Comparison of ENCODE assay signal across 15 cellular contexts in genomic region chr11:76150141-76150540, GRCh38. TPM values are rescaled to one million over a fixed set of nuclear protein-coding genes. Genes with fewer than 3 reads are reported as not detected.
A peak's percentile ranks its signal among the peaks of the same experiment; 100 is the strongest.
DNase-seq lines count a peak whose midpoint lies in the region; ATAC-seq and TF ChIP-seq lines count a peak whose summit lies in the region.
"Had no signal": no experiment of that assay in that cellular context is flagged by ENCODE, and none has a peak within 500 bp of the region (broad histone marks: within the 10 kb centered on the region; RNA-seq: fewer than 3 reads in every experiment).

No MANE protein-coding gene starts in this region.

- peak overlapping the region; percentile 50 for H3K27ac Mint-ChIP-seq in activated T-helper 17 cell treated with anti-CD3 and anti-CD28 coated beads, Interleukin-2, amount 50 U/mL, for 72 hours
- H3K27ac Mint-ChIP-seq: HFFc6 had no signal

- peak overlapping the region; percentile 3 for H2BK15ac ChIP-seq in mesenchymal stem cell (ENCODE audit: low read depth, poor library complexity, severe bottlenecking)

- no peak overlapping the region for H3K23ac ChIP-seq in mesenchymal stem cell (ENCODE audit: low read length in 2 of 2)

- H3K9me3 ChIP-seq in mesenchymal stem cell (ENCODE audit: control insufficient read depth, low read length): no peaks in the 10 kb centered on the region
- no peaks in the 10 kb centered on the region for H3K9me3 ChIP-seq in transverse colon
- H3K9me3 ChIP-seq: A549, BE2C had no signal

- H3K4me3 Mint-ChIP-seq in activated T-helper 17 cell treated with anti-CD3 and anti-CD28 coated beads, Interleukin-2, amount 50 U/mL, for 72 hours: no peak overlapping the region
- H3K4me3 Mint-ChIP-seq: CD4-positive, alpha-beta memory T cell; HFFc6 had no signal

- ATAC-seq in activated T-helper 17 cell treated with anti-CD3 and anti-CD28 coated beads, Interleukin-2, amount 50 U/mL, for 72 hours (replicated peaks): no peak
- ATAC-seq in HG03565 (IDR thresholded peaks at IDR 0.05; ENCODE audit: unreplicated experiment): no peak
- ATAC-seq: A549 had no signal

- H2AFZ ChIP-seq in mesenchymal stem cell (ENCODE audit: low read depth, low read length): no peak overlapping the region

- H3K4me1 ChIP-seq in mesenchymal stem cell (ENCODE audit: control insufficient read depth, insufficient read depth, low read depth, low read length) (peaks cover 6% of the 10 kb centered on the region), transverse colon (peaks cover 13 to 57% (median 39%) of the 10 kb centered on the region in 4 donors)

- H3K9me3 Mint-ChIP-seq in activated T-helper 17 cell treated with anti-CD3 and anti-CD28 coated beads, Interleukin-2, amount 50 U/mL, for 72 hours: no peaks in the 10 kb centered on the region
- H3K9me3 Mint-ChIP-seq: CD4-positive, alpha-beta memory T cell; HFFc6 had no signal

- H3K14ac ChIP-seq in mesenchymal stem cell (ENCODE audit: low read length in 2 of 2): peak overlapping the region in 1 of 2 experiments; percentile 69

- H3K9ac ChIP-seq in mesenchymal stem cell (ENCODE audit: low read length): no peak overlapping the region

- H3K4me2 ChIP-seq in mesenchymal stem cell (ENCODE audit: low read length, poor library complexity, severe bottlenecking): no peak overlapping the region
- H3K4me2 ChIP-seq: A549 had no signal

- no peak overlapping the region for H4K8ac ChIP-seq in mesenchymal stem cell (ENCODE audit: low read length)

- H3K36me3 ChIP-seq in mesenchymal stem cell (ENCODE audit: control insufficient read depth in 1 of 2, insufficient read depth in 2 of 2, low read depth in 1 of 2, low read length in 2 of 2): no peaks in the 10 kb centered on the region
- H3K36me3 ChIP-seq in transverse colon: no peaks in the 10 kb centered on the region
- H3K36me3 ChIP-seq: BE2C had no signal

- DNase-seq in mesenchymal stem cell (no peak), posterior vena cava (ENCODE audit: low spot score) (peak; percentile 60), transverse colon (no peak), activated gamma-delta T cell (lab: John Stamatoyannopoulos, UW) (no peak), cortex of kidney (lab: John Stamatoyannopoulos, UW) (no peak)
- DNase-seq: BE2C; CD4-positive, alpha-beta memory T cell; DMS79; HCEC 1CT; HFFc6 had no signal

- no peak overlapping the region for H4K91ac ChIP-seq in mesenchymal stem cell (ENCODE audit: low read length)

- H3K27me3 Mint-ChIP-seq in activated T-helper 17 cell treated with anti-CD3 and anti-CD28 coated beads, Interleukin-2, amount 50 U/mL, for 72 hours: peaks cover 12% of the 10 kb centered on the region
- H3K27me3 Mint-ChIP-seq: CD4-positive, alpha-beta memory T cell had no signal

- H3K18ac ChIP-seq in mesenchymal stem cell (ENCODE audit: low read depth in 1 of 2, low read length in 2 of 2): no peak overlapping the region

- H3K27ac ChIP-seq in mesenchymal stem cell (ENCODE audit: low read length, poor library complexity, severe bottlenecking) (no peak overlapping the region), transverse colon (peak overlapping the region in 3 of 4 donors; percentile 79 to 90 (median 83))
- H3K27ac ChIP-seq: A549, C4-2B had no signal

- no peak overlapping the region for H2AK5ac ChIP-seq in mesenchymal stem cell (ENCODE audit: low read length, severe bottlenecking)

- H3K27me3 ChIP-seq in mesenchymal stem cell (ENCODE audit: control insufficient read depth in 1 of 2, insufficient read depth in 1 of 2, low read length in 2 of 2) (no peaks in the 10 kb centered on the region), transverse colon (no peaks in the 10 kb centered on the region)
- H3K27me3 ChIP-seq: BE2C had no signal

- no peak for TF ChIP-seq POLR2A in transverse colon (IDR thresholded peaks at IDR 0.05)

- H3K79me1 ChIP-seq in mesenchymal stem cell (replicated peaks; ENCODE audit: low read length, poor library complexity, severe bottlenecking): no peaks in the 10 kb centered on the region

- no peak overlapping the region for H2BK5ac ChIP-seq in mesenchymal stem cell (ENCODE audit: low read depth, low read length, poor library complexity, severe bottlenecking)

- H3K4ac ChIP-seq in mesenchymal stem cell (ENCODE audit: low read depth in 1 of 2, low read length in 2 of 2): no peak overlapping the region

- TF ChIP-seq EP300 in transverse colon (IDR thresholded peaks at IDR 0.05; ENCODE audit: low read depth): no peak

- H3K4me1 Mint-ChIP-seq in activated T-helper 17 cell treated with anti-CD3 and anti-CD28 coated beads, Interleukin-2, amount 50 U/mL, for 72 hours: peaks cover 18% of the 10 kb centered on the region

- no peak overlapping the region for H3K4me3 ChIP-seq in mesenchymal stem cell (ENCODE audit: insufficient read depth in 1 of 2, low read depth in 1 of 2, low read length in 2 of 2)
- H3K4me3 ChIP-seq in transverse colon: no peak overlapping the region
- H3K4me3 ChIP-seq: A549 had no signal

- no peak overlapping the region for H2BK120ac ChIP-seq in mesenchymal stem cell (ENCODE audit: low read depth, low read length)

- no peak for TF ChIP-seq CTCF in transverse colon (IDR thresholded peaks at IDR 0.05)

- intact Hi-C loops in posterior vena cava (cut with DNase I) (loop anchor here (5.0 to 10.0 kb wide), 2 partner anchors 248 to 255 kb away; no protein-coding TSS in a partner anchor), transverse colon (cut with DNase I; ENCODE audit: low total_unique reads) (no loop called here)

- H3K36me3 Mint-ChIP-seq in activated T-helper 17 cell treated with anti-CD3 and anti-CD28 coated beads, Interleukin-2, amount 50 U/mL, for 72 hours (ENCODE audit: low read depth): no peaks in the 10 kb centered on the region
- H3K36me3 Mint-ChIP-seq: CD4-positive, alpha-beta memory T cell had no signal

- in situ Hi-C loops in transverse colon (cut with MboI; ENCODE audit: low pct_ligation_motif_present in 1 of 4, low pct_unique_long_range_greater_than_20kb in 1 of 4, low sequenced_read_pairs in 3 of 4): loop anchor here (5.0 to 10.0 kb wide), 2 partner anchors 253 to 255 kb away; no protein-coding TSS in a partner anchor

- no peak overlapping the region for H2BK12ac ChIP-seq in mesenchymal stem cell (ENCODE audit: low read length in 2 of 2)

- WGBS in mesenchymal stem cell: 85% methylated on average over 4 of the region's 4 CpGs
- WGBS in transverse colon (ENCODE audit: low coverage in 1 of 2), 2 donors: 89 to 91% methylated on average over 4 of the region's 4 CpGs

RNA-seq across cellular contexts. Expression of gene WNT11, which starts 56.2 kb away (rescaled TPM):
- total RNA-seq in activated T-helper 17 cell treated with anti-CD3 and anti-CD28 coated beads, Interleukin-2, amount 50 U/mL, for 72 hours: not detected
- not detected for polyA plus RNA-seq in mesenchymal stem cell (2013, experiment 1 of 2)
- polyA plus RNA-seq in mesenchymal stem cell (2013, experiment 2 of 2): not detected
- 10 to 100 TPM; 39.2 to 59.3 TPM for total RNA-seq in posterior vena cava
- 10 to 100 TPM in 2 of 4 donors, 1 to 10 TPM in 2; 2.4 to 14.6 (median 9.9) TPM for total RNA-seq in transverse colon
- total RNA-seq: HFFc6 had no signal
- polyA plus RNA-seq: AG04450 had no signal
